Comparison of ENCODE assay signal across 8 cellular contexts in genomic region chr7:101308245-101309085, GRCh38. TPM values are rescaled to one million over a fixed set of nuclear protein-coding genes. Genes with fewer than 3 reads are reported as not detected.
DNase-seq lines count a peak whose midpoint lies in the region; ATAC-seq lines count a peak whose summit lies in the region.

No MANE protein-coding gene starts in this region.

- peak overlapping the region; percentile 94 for H3K9ac ChIP-seq in mesendoderm (ENCODE audit: low read length)

- peaks cover 13% of the 10 kb centered on the region for H3K79me2 ChIP-seq in mesendoderm (ENCODE audit: control insufficient read depth, insufficient read depth, low read length)

- H3K4me2 ChIP-seq in mesendoderm (ENCODE audit: low read length), result peak overlapping the region; percentile 75

- WGBS in mesendoderm (ENCODE audit: extremely low coverage, insufficient coverage, low lambda C conversion rate), result no CpG with 5 or more reads among the region's 62 CpGs

- H4K5ac ChIP-seq in mesendoderm (ENCODE audit: low read length), result no peak overlapping the region

- peak overlapping the region; percentile 65 for H3K18ac ChIP-seq in mesendoderm (ENCODE audit: low read length)

- peak overlapping the region; percentile 64 for H3K4ac ChIP-seq in mesendoderm (ENCODE audit: low read depth, low read length)

- peaks cover 34 to 47% of the 10 kb centered on the region in 2 donors for H3K27me3 Mint-ChIP-seq in T-cell

- no peak overlapping the region for H2AK5ac ChIP-seq in mesendoderm (ENCODE audit: low read length)

- peaks cover 4 to 11% (median 7%) of the 10 kb centered on the region in 3 donors for H3K9me3 Mint-ChIP-seq in T-cell
- H3K9me3 Mint-ChIP-seq in stimulated activated effector memory CD8-positive, alpha-beta T cell treated with anti-CD3 and anti-CD28 coated beads, Interleukin-12 subunit alpha, Interleukin-12 subunit beta, amount 100 ng/mL, for 72 hours, result peaks cover 7% of the 10 kb centered on the region

- H2BK120ac ChIP-seq in mesendoderm (ENCODE audit: low read depth, low read length), result no peak overlapping the region

- ATAC-seq in Right ventricle myocardium superior (ENCODE audit: poor library complexity), result peak; percentile 74
- ATAC-seq in T-cell (replicated peaks in 1 of 4), result peak; percentile 55 to 75 (median 70)
- ATAC-seq in stimulated activated effector memory CD8-positive, alpha-beta T cell treated with anti-CD3 and anti-CD28 coated beads, Interleukin-12 subunit alpha, Interleukin-12 subunit beta, amount 100 ng/mL, for 72 hours, result peak; percentile 61
- no peak for ATAC-seq in GM19324 (IDR thresholded peaks at IDR 0.05; ENCODE audit: low FRiP score, unreplicated experiment)

- no peak overlapping the region for H2BK15ac ChIP-seq in mesendoderm (replicated peaks; ENCODE audit: low read depth)

- peak overlapping the region; percentile 86 for H3K56ac ChIP-seq in mesendoderm (ENCODE audit: low read length)

- intact Hi-C loops in Right ventricle myocardium superior (cut with DNase I), result no loop called here
- intact Hi-C loops in cardiac septum (cut with DNase I), result no loop called here

- peak overlapping the region; percentile 80 to 85 (median 83) for H3K4me3 Mint-ChIP-seq in T-cell
- H3K4me3 Mint-ChIP-seq in stimulated activated effector memory CD8-positive, alpha-beta T cell treated with anti-CD3 and anti-CD28 coated beads, Interleukin-12 subunit alpha, Interleukin-12 subunit beta, amount 100 ng/mL, for 72 hours, result peak overlapping the region; percentile 75

- no peaks in the 10 kb centered on the region for H3K4me1 ChIP-seq in mesendoderm (ENCODE audit: control insufficient read depth, low read depth, low read length)

- H3K36me3 Mint-ChIP-seq in T-cell, result no peaks in the 10 kb centered on the region
- no peaks in the 10 kb centered on the region for H3K36me3 Mint-ChIP-seq in stimulated activated effector memory CD8-positive, alpha-beta T cell treated with anti-CD3 and anti-CD28 coated beads, Interleukin-12 subunit alpha, Interleukin-12 subunit beta, amount 100 ng/mL, for 72 hours

- H3K36me3 ChIP-seq in mesendoderm (ENCODE audit: control insufficient read depth, insufficient read depth, low read length), result peaks cover 2% of the 10 kb centered on the region

- H3K4me3 ChIP-seq in mesendoderm (ENCODE audit: low read length), result peak overlapping the region; percentile 78

- POLR2A ChIA-PET in T-cell (lab: Charles Lee), result interaction anchor here (0.6 kb wide), 2 partner anchors 57 to 295 kb away, joined by 4 to 11 read pairs; no protein-coding TSS in a partner anchor

- peak overlapping the region; percentile 23 to 39 for H3K27ac Mint-ChIP-seq in T-cell
- H3K27ac Mint-ChIP-seq in stimulated activated effector memory CD8-positive, alpha-beta T cell treated with anti-CD3 and anti-CD28 coated beads, Interleukin-12 subunit alpha, Interleukin-12 subunit beta, amount 100 ng/mL, for 72 hours, result no peak overlapping the region

- H2BK5ac ChIP-seq in mesendoderm (ENCODE audit: low read length), result no peak overlapping the region

- peaks cover 0 to 6% (median 5%) of the 10 kb centered on the region in 3 donors for H3K4me1 Mint-ChIP-seq in T-cell
- peaks cover 9% of the 10 kb centered on the region for H3K4me1 Mint-ChIP-seq in stimulated activated effector memory CD8-positive, alpha-beta T cell treated with anti-CD3 and anti-CD28 coated beads, Interleukin-12 subunit alpha, Interleukin-12 subunit beta, amount 100 ng/mL, for 72 hours

- CTCF ChIA-PET in T-cell (lab: Charles Lee), result no interaction called here

- H3K27me3 ChIP-seq in mesendoderm (ENCODE audit: insufficient read depth, low read length, poor library complexity), result no peaks in the 10 kb centered on the region

- H3K23ac ChIP-seq in mesendoderm (ENCODE audit: low read length), result no peak overlapping the region

- DNase-seq in Right ventricle myocardium superior (peak; percentile 53), cardiac septum (ENCODE audit: low spot score) (no peak), T-cell (peak in 5 of 34 experiments; percentile 13 to 29 (median 18)), dermis blood vessel endothelial cell (peak; percentile 36), mesendoderm (peak; percentile 93), amniotic stem cell (lab: John Stamatoyannopoulos, UW) (no peak)
- peak in 1 of 2 donors; percentile 54 for DNase-seq in stimulated activated effector memory CD8-positive, alpha-beta T cell treated with anti-CD3 and anti-CD28 coated beads, Interleukin-12 subunit alpha, Interleukin-12 subunit beta, amount 100 ng/mL, for 72 hours (ENCODE audit: low spot score in 2 of 2)

- H4K8ac ChIP-seq in mesendoderm (ENCODE audit: low read depth, low read length), result no peak overlapping the region

- H3K27ac ChIP-seq in mesendoderm (ENCODE audit: low read depth, low read length), result peak overlapping the region; percentile 71

- H3K79me1 ChIP-seq in mesendoderm (ENCODE audit: low read length), result peaks cover 6% of the 10 kb centered on the region

RNA-seq across cellular contexts. Expression of gene IFT22, which starts 13.1 kb away (rescaled TPM):
- total RNA-seq in Right ventricle myocardium superior, result 28.5 TPM
- 24.7 TPM for total RNA-seq in cardiac septum
- 1 to 10 TPM; 1.4 to 6.5 (median 4.6) TPM for total RNA-seq in T-cell
- total RNA-seq in dermis blood vessel endothelial cell, result 13.0 and 15.8 TPM in 2 replicates
- 24.3 TPM for polyA plus RNA-seq in mesendoderm (2013, experiment 1 of 2)
- polyA plus RNA-seq in mesendoderm (2013, experiment 2 of 2), result 23.9 TPM

RNA-seq across cellular contexts. Expression of gene COL26A1, which starts 54.2 kb away (rescaled TPM):
- total RNA-seq in Right ventricle myocardium superior (not detected), cardiac septum (not detected), T-cell (under 1 TPM in 1 of 5 donors, not detected in 4; 0.09 TPM), dermis blood vessel endothelial cell (not detected in 2 replicates)
- 38.5 TPM for polyA plus RNA-seq in mesendoderm (2013, experiment 1 of 2)
- polyA plus RNA-seq in mesendoderm (2013, experiment 2 of 2), result 40.8 TPM

Comparison
In these comparisons a context has a peak if more than half of its experiments do, and no peak if none do; other contexts are left out.
1. DNase-seq: peak in Right ventricle myocardium superior (single experiment), dermis blood vessel endothelial cell (single experiment) and mesendoderm (single experiment); none in cardiac septum (single experiment) and amniotic stem cell (single experiment).